Comparison of ENCODE assay signal across 5 cellular contexts in the genomic region with DNA sequence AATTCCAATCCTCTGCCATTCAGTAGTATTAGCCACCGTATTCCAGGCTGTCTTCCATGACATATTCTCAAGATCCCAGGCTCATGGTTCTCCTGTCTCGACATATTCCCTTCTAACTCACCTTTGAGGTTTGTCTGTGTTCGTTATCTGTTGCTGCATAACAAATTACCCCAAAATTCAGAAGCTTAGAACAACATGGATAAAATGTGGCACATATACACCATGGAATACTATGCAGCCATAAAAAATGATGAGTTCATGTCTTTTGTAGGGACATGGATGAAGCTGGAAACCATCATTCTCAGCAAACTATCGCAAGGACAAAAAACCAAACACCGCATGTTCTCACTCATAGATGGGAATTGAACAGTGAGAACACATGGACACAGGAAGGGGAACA. TPM values are rescaled to one million over a fixed set of nuclear protein-coding genes. Genes with fewer than 3 reads are reported as not detected.
"Had no signal": no experiment of that assay in that cellular context is flagged by ENCODE, and none has a peak within 500 bp of the region (broad histone marks: within the 10 kb centered on the region; RNA-seq: fewer than 3 reads in every experiment).

No MANE protein-coding gene starts in this region.

RNA-seq across cellular contexts. Expression of a gene that starts 33.0 kb away (rescaled TPM):
- total RNA-seq: naive thymus-derived CD8-positive, alpha-beta T cell; natural killer cell treated with Interleukin-12 subunit alpha and Interleukin-12 subunit beta and Interleukin-15 and Interleukin-18, amount 100 ng/mL, for 72 hours; osteocyte; smooth muscle cell had no signal
- polyA plus RNA-seq: naive thymus-derived CD8-positive, alpha-beta T cell; neural cell; smooth muscle cell had no signal
